Comparison of ENCODE assay signal across 20 cellular contexts in genomic region chr17:6323626-6324356, GRCh38.
A peak's percentile ranks its signal among the peaks of the same experiment; 100 is the strongest.
DNase-seq lines count a peak whose midpoint lies in the region; ATAC-seq and TF ChIP-seq lines count a peak whose summit lies in the region.
"Had no signal": no experiment of that assay in that cellular context is flagged by ENCODE, and none has a peak within 500 bp of the region (broad histone marks: within the 10 kb centered on the region; RNA-seq: fewer than 3 reads in every experiment).

No MANE protein-coding gene starts in this region.

- peak; percentile 76 for ATAC-seq in WTC11
- peak; percentile 15 to 47 (median 36) for ATAC-seq in right lobe of liver
- ATAC-seq: left colon, T-helper 17 cell had no signal

- intact Hi-C loops in right lobe of liver (cut with DNase I) (no loop called here), PC-9 (cut with micrococcal nuclease; ENCODE audit: unreplicated experiment) (no loop called here)
- intact Hi-C loops in activated CD4-positive, alpha-beta memory T cell treated with anti-CD3 and anti-CD28 coated beads for 36 hours (cut with micrococcal nuclease), result no loop called here

- H3K9me3 ChIP-seq in right lobe of liver (no peaks in the 10 kb centered on the region), PC-9 (ENCODE audit: insufficient read depth, low read depth) (no peaks in the 10 kb centered on the region), Karpas-422 (ENCODE audit: low read length) (no peaks in the 10 kb centered on the region)
- H3K9me3 ChIP-seq: upper lobe of left lung had no signal

- no peaks in the 10 kb centered on the region; the same call in 1 of the 2 replicates for H3K4me1 Mint-ChIP-seq in WTC11
- no peaks in the 10 kb centered on the region for H3K4me1 Mint-ChIP-seq in activated CD4-positive, alpha-beta memory T cell treated with anti-CD3 and anti-CD28 coated beads for 36 hours (ENCODE audit: low read depth)
- H3K4me1 Mint-ChIP-seq: activated naive CD4-positive, alpha-beta T cell treated with anti-CD3 and anti-CD28 coated beads, Interleukin-2, amount 10 ng/mL, durations not matched to agents 7 days and 5 days; T-helper 17 cell had no signal

- H3K27ac Mint-ChIP-seq in WTC11, result no peak overlapping the region
- H3K27ac Mint-ChIP-seq in activated CD4-positive, alpha-beta memory T cell treated with anti-CD3 and anti-CD28 coated beads for 36 hours, result no peak overlapping the region
- H3K27ac Mint-ChIP-seq: activated naive CD4-positive, alpha-beta T cell treated with anti-CD3 and anti-CD28 coated beads, Interleukin-2, amount 10 ng/mL, durations not matched to agents 7 days and 5 days; CD4-positive, alpha-beta T cell; T-helper 17 cell had no signal

- WGBS in right lobe of liver (ENCODE audit: insufficient coverage, low coverage, low lambda C conversion rate, missing lambda C conversion rate), result 26% methylated on average over 9 of the region's 17 CpGs

- no peak for TF ChIP-seq POLR2A in right lobe of liver (IDR thresholded peaks at IDR 0.05)

- H3K36me3 ChIP-seq in right lobe of liver (no peaks in the 10 kb centered on the region), PC-9 (ENCODE audit: low read depth) (no peaks in the 10 kb centered on the region), Karpas-422 (ENCODE audit: insufficient read depth, low read length) (no peaks in the 10 kb centered on the region)
- H3K36me3 ChIP-seq: upper lobe of left lung had no signal

- no TSS peak for BruUV-seq in PC-9 (replicated peaks; lab: Mats Ljungman, UMichigan)

- no peaks in the 10 kb centered on the region for H3K36me3 Mint-ChIP-seq in WTC11
- no peaks in the 10 kb centered on the region for H3K36me3 Mint-ChIP-seq in activated CD4-positive, alpha-beta memory T cell treated with anti-CD3 and anti-CD28 coated beads for 36 hours
- H3K36me3 Mint-ChIP-seq: activated naive CD4-positive, alpha-beta T cell treated with anti-CD3 and anti-CD28 coated beads, Interleukin-2, amount 10 ng/mL, durations not matched to agents 7 days and 5 days; brain had no signal

- H3K27me3 Mint-ChIP-seq in WTC11 (ENCODE audit: low read depth), result peaks cover 3% of the 10 kb centered on the region; the same call in 1 of the 2 replicates
- H3K27me3 Mint-ChIP-seq in activated CD4-positive, alpha-beta memory T cell treated with anti-CD3 and anti-CD28 coated beads for 36 hours, result peaks cover 21% of the 10 kb centered on the region

- H3K9me3 Mint-ChIP-seq in WTC11, result peaks cover 8% of the 10 kb centered on the region
- no peaks in the 10 kb centered on the region for H3K9me3 Mint-ChIP-seq in activated CD4-positive, alpha-beta memory T cell treated with anti-CD3 and anti-CD28 coated beads for 36 hours
- H3K9me3 Mint-ChIP-seq: activated naive CD4-positive, alpha-beta T cell treated with anti-CD3 and anti-CD28 coated beads, Interleukin-2, amount 10 ng/mL, durations not matched to agents 7 days and 5 days; CD4-positive, alpha-beta T cell had no signal

- TF ChIP-seq CTCF in WTC11 (IDR thresholded peaks at IDR 0.05) (no peak), right lobe of liver (IDR thresholded peaks at IDR 0.05) (no peak), PC-9 (conservative IDR thresholded peaks at IDR 0.05) (no peak)

- no peaks in the 10 kb centered on the region for H3K27me3 ChIP-seq in right lobe of liver
- H3K27me3 ChIP-seq in PC-9 (ENCODE audit: insufficient read depth, low read depth), result peaks cover 87% of the 10 kb centered on the region
- no peaks in the 10 kb centered on the region for H3K27me3 ChIP-seq in Karpas-422 (ENCODE audit: low read length)
- H3K27me3 ChIP-seq: upper lobe of left lung had no signal

- no peak overlapping the region for H3K9ac ChIP-seq in Karpas-422 (ENCODE audit: low read length)
- H3K9ac ChIP-seq: KMS-11 had no signal

- DNase-seq in NCI-H2029 (lab: John Stamatoyannopoulos, UW) (peak; percentile 40), NCI-H2029 treated with DMSO at 0.1 percent for 48 hours (lab: John Stamatoyannopoulos, UW) (no peak), LHCN-M2 (ENCODE audit: low read depth) (peak; percentile 45), WTC11 (ENCODE audit: low spot score) (peak; percentile 19), right lobe of liver (no peak), PC-9 (no peak), Karpas-422 (no peak)
- DNase-seq in activated CD4-positive, alpha-beta memory T cell treated with anti-CD3 and anti-CD28 coated beads for 36 hours, result no peak
- DNase-seq: activated CD4-positive, CD25-positive, alpha-beta regulatory T cell treated with anti-CD3 and anti-CD28 coated beads, Interleukin-2, amount 50 U/mL, for 72 hours; activated naive CD4-positive, alpha-beta T cell treated with anti-CD3 and anti-CD28 coated beads, Interleukin-2, amount 10 ng/mL, durations not matched to agents 7 days and 5 days; CD4-positive, alpha-beta T cell; HCEC 1CT; left colon; NCI-H510A treated with DMSO at 0.1 percent for 48 hours; posterior cingulate gyrus; stimulated activated naive CD4-positive, alpha-beta T cell treated with Interleukin-2 at 50 U/mL for 16 hours; T-helper 17 cell; upper lobe of left lung had no signal

- no peak overlapping the region for H2AFZ ChIP-seq in PC-9
- no peak overlapping the region for H2AFZ ChIP-seq in Karpas-422 (ENCODE audit: low read length)

- POLR2A ChIA-PET in WTC11 (lab: Charles Lee), result no interaction called here
- POLR2A ChIA-PET in PC-9 (lab: Charles Lee; ENCODE audit: unreplicated experiment), result no interaction called here
- POLR2A ChIA-PET in activated CD4-positive, alpha-beta memory T cell treated with anti-CD3 and anti-CD28 coated beads for 36 hours (lab: Charles Lee), result no interaction called here

- H3K4me2 ChIP-seq in PC-9 (no peak overlapping the region), Karpas-422 (ENCODE audit: low read depth, low read length, poor library complexity, severe bottlenecking) (no peak overlapping the region)
- H3K4me2 ChIP-seq: KMS-11 had no signal

- no peaks in the 10 kb centered on the region for H3F3A ChIP-seq in PC-9 (ENCODE audit: insufficient read depth, low read depth)

- no peaks in the 10 kb centered on the region for H3K4me1 ChIP-seq in right lobe of liver
- H3K4me1 ChIP-seq in PC-9 (replicated peaks; ENCODE audit: insufficient read depth), result no peaks in the 10 kb centered on the region
- no peaks in the 10 kb centered on the region for H3K4me1 ChIP-seq in Karpas-422 (ENCODE audit: low read length)

- H3K79me2 ChIP-seq in PC-9 (ENCODE audit: low read depth), result no peaks in the 10 kb centered on the region
- no peaks in the 10 kb centered on the region for H3K79me2 ChIP-seq in Karpas-422 (ENCODE audit: low read length)

- no peaks in the 10 kb centered on the region for H3K9me2 ChIP-seq in PC-9 (ENCODE audit: insufficient read depth)
- H3K9me2 ChIP-seq in Karpas-422 (replicated peaks; ENCODE audit: insufficient read depth, low read length), result no peaks in the 10 kb centered on the region

- no peak overlapping the region for H3K27ac ChIP-seq in right lobe of liver
- no peak overlapping the region for H3K27ac ChIP-seq in PC-9
- no peak overlapping the region for H3K27ac ChIP-seq in Karpas-422 (ENCODE audit: low read length)
- H3K27ac ChIP-seq: KMS-11, upper lobe of left lung had no signal

- CTCF ChIA-PET in WTC11 (lab: Charles Lee), result no interaction called here
- CTCF ChIA-PET in PC-9 (lab: Charles Lee), result no interaction called here
- CTCF ChIA-PET in activated CD4-positive, alpha-beta memory T cell treated with anti-CD3 and anti-CD28 coated beads for 36 hours (lab: Charles Lee), result no interaction called here

- H3K4me3 ChIP-seq in right lobe of liver, result no peak overlapping the region
- no peak overlapping the region for H3K4me3 ChIP-seq in PC-9
- no peak overlapping the region for H3K4me3 ChIP-seq in Karpas-422 (ENCODE audit: low read length)
- H3K4me3 ChIP-seq: upper lobe of left lung had no signal

- no peak overlapping the region for H3K4me3 Mint-ChIP-seq in WTC11
- H3K4me3 Mint-ChIP-seq in activated CD4-positive, alpha-beta memory T cell treated with anti-CD3 and anti-CD28 coated beads for 36 hours, result no peak overlapping the region
- H3K4me3 Mint-ChIP-seq: activated naive CD4-positive, alpha-beta T cell treated with anti-CD3 and anti-CD28 coated beads, Interleukin-2, amount 10 ng/mL, durations not matched to agents 7 days and 5 days; brain; CD4-positive, alpha-beta T cell; T-helper 17 cell had no signal

- no peaks in the 10 kb centered on the region for H4K20me1 ChIP-seq in PC-9 (ENCODE audit: insufficient read depth)
- H4K20me1 ChIP-seq in Karpas-422 (ENCODE audit: insufficient read depth, low read depth, low read length), result no peaks in the 10 kb centered on the region

TF ChIP-seq in WTC11, 78 proteins besides CTCF, POLR2A, EP300 and RAD21 (continues in another document):
- TF ChIP-seq NR3C1 (CRISPR knock-in tag; conservative IDR thresholded peaks at IDR 0.05; ENCODE audit: low read depth) (no peak), SP1 (CRISPR knock-in tag; conservative IDR thresholded peaks at IDR 0.05) (no peak)
- TF ChIP-seq, protein P1, sequence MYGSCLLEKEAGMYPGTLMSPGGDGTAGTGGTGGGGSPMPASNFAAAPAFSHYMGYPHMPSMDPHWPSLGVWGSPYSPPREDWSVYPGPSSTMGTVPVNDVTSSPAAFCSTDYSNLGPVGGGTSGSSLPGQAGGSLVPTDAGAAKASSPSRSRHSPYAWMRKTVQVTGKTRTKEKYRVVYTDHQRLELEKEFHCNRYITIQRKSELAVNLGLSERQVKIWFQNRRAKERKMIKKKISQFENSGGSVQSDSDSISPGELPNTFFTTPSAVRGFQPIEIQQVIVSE (CRISPR knock-in tag; IDR thresholded peaks at IDR 0.05; ENCODE audit: borderline replicate concordance), result no peak

Comparison
In these comparisons a context has a peak if more than half of its experiments do, and no peak if none do; other contexts are left out.
1. DNase-seq: peak in NCI-H2029 (single experiment), LHCN-M2 (single experiment) and WTC11 (single experiment); none in NCI-H2029 treated with DMSO at 0.1 percent for 48 hours (single experiment), right lobe of liver (0 of 3), PC-9 (0 of 2), Karpas-422 (single experiment) and activated CD4-positive, alpha-beta memory T cell treated with anti-CD3 and anti-CD28 coated beads for 36 hours (single experiment).